35 cellular contexts compared by ENCODE assay signal in the genomic region with DNA sequence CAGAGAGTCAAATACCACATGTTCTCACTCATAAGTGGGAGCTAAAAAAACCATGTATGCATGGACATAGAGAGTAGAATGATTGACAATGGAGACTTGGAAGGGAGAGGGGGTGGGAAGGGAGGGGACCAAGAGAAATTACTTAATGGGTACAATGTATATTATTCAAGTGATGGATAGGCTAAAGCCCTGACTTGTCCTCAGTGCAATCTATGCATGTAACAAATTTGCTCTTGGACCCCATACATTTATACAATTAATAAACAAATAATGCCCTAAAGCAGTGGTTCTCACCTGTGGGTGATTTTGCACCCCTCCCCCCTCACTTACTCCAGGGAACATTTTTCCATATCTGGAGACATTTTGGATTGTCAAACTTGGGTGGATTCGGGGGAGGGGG. TPM values are rescaled to one million over a fixed set of nuclear protein-coding genes. Genes with fewer than 3 reads are reported as not detected.
DNase-seq lines count a peak whose midpoint lies in the region; ATAC-seq, FAIRE-seq and TF ChIP-seq lines count a peak whose summit lies in the region.
"Had no signal": no experiment of that assay in that cellular context is flagged by ENCODE, and none has a peak within 500 bp of the region (broad histone marks: within the 10 kb centered on the region; RNA-seq: fewer than 3 reads in every experiment).

No MANE protein-coding gene starts in this region.

- H3K79me2 ChIP-seq in HepG2 (ENCODE audit: insufficient read depth, low read length): no peaks in the 10 kb centered on the region

- H3K27ac ChIP-seq in HepG2 (ENCODE audit: extremely low read length, insufficient read depth, low read length): no peak overlapping the region
- H3K27ac ChIP-seq in right lobe of liver: no peak overlapping the region
- peak overlapping the region; percentile 1 for H3K27ac ChIP-seq in neutrophil
- H3K27ac ChIP-seq in esophagus muscularis mucosa (replicated peaks in 1 of 4): no peak overlapping the region
- H3K27ac ChIP-seq: 22Rv1; A549; BLaER1; BLaER1 treated with 17β-estradiol and CSF1 and Interleukin-3, amounts not matched to agents 10 nM and 100 nM; C4-2B had no signal

- POLR2A ChIA-PET in HepG2 (lab: Yijun Ruan, JAX): no interaction called here

- H3K4me1 Mint-ChIP-seq in type B pancreatic cell (ENCODE audit: unreplicated experiment): peaks cover 19% of the 10 kb centered on the region
- H3K4me1 Mint-ChIP-seq: CD14-positive monocyte had no signal

- H3K9me3 ChIP-seq in HepG2 (ENCODE audit: low read length) (no peaks in the 10 kb centered on the region), right lobe of liver (no peaks in the 10 kb centered on the region), neutrophil (no peaks in the 10 kb centered on the region), esophagus muscularis mucosa (no peaks in the 10 kb centered on the region)
- H3K9me3 ChIP-seq: A549; BE2C; BLaER1; BLaER1 treated with 17β-estradiol and CSF1 and Interleukin-3, amounts not matched to agents 10 nM and 100 nM; Caco-2 had no signal

- TF ChIP-seq RAD21 in HepG2 (CRISPR knock-in tag; IDR thresholded peaks at IDR 0.05): no peak

- no peak overlapping the region for H3K27ac Mint-ChIP-seq in type B pancreatic cell
- H3K27ac Mint-ChIP-seq: B cell; CD14-positive monocyte; CD4-positive, alpha-beta T cell; CD8-positive, alpha-beta T cell had no signal

- TF ChIP-seq CTCF in HepG2 (CRISPR knock-in tag; IDR thresholded peaks at IDR 0.05): no peak
- TF ChIP-seq CTCF in right lobe of liver (IDR thresholded peaks at IDR 0.05): no peak
- TF ChIP-seq CTCF in neutrophil (IDR thresholded peaks at IDR 0.05): no peak
- no peak for TF ChIP-seq CTCF in type B pancreatic cell (conservative IDR thresholded peaks at IDR 0.05)
- no peak for TF ChIP-seq CTCF in esophagus muscularis mucosa (IDR thresholded peaks at IDR 0.05)

- no peak overlapping the region for H3K9ac ChIP-seq in HepG2 (ENCODE audit: insufficient read depth, low read depth, low read length)
- H3K9ac ChIP-seq: BLaER1; BLaER1 treated with 17β-estradiol and CSF1 and Interleukin-3, amounts not matched to agents 10 nM and 100 nM had no signal

- DNase-seq in HepG2 (ENCODE audit: low spot score) (no peak), right lobe of liver (no peak), type B pancreatic cell (ENCODE audit: extremely low spot score, unreplicated experiment) (peak; percentile 13), esophagus muscularis mucosa (ENCODE audit: extremely low spot score) (no peak), NCI-H526 (lab: John Stamatoyannopoulos, UW) (no peak)
- DNase-seq: 8988T; ACHN; AML-193; BE2C; C1 segment of cervical spinal cord; Caco-2; Calu3; CD4-positive, alpha-beta memory T cell; CD4-positive, alpha-beta T cell; CD4-positive, CD25-positive, alpha-beta regulatory T cell; CD8-positive, alpha-beta memory T cell; CD8-positive, alpha-beta T cell; COR-L47; DMS 273 treated with DMSO at 0.1 percent for 48 hours; DMS153; DMS53; DMS79; DMS79 treated with DMSO at 0.1 percent for 48 hours; DND-41; EL had no signal

- CTCF ChIA-PET in HepG2 (lab: Yijun Ruan, JAX; ENCODE audit: low intra/inter-chr PET ratio, low total read pairs): no interaction called here

- intact Hi-C loops in HepG2 (cut with micrococcal nuclease; ENCODE audit: unreplicated experiment) (no loop called here), right lobe of liver (cut with DNase I) (no loop called here), esophagus muscularis mucosa (cut with DNase I) (no loop called here)

- H3K4me1 ChIP-seq in HepG2 (ENCODE audit: insufficient read depth, low read length): peaks cover 33% of the 10 kb centered on the region
- peaks cover 0 to 17% (median 10%) of the 10 kb centered on the region in 4 donors for H3K4me1 ChIP-seq in right lobe of liver
- H3K4me1 ChIP-seq in neutrophil (ENCODE audit: control insufficient read depth in 1 of 2, insufficient read depth in 1 of 2, low read depth in 1 of 2, low read length in 1 of 2): no peaks in the 10 kb centered on the region
- H3K4me1 ChIP-seq in esophagus muscularis mucosa: peaks cover 13 to 23% (median 16%) of the 10 kb centered on the region in 4 donors
- H3K4me1 ChIP-seq: BE2C had no signal

- FAIRE-seq in HepG2 (lab: Jason Lieb, UNC): no peak
- FAIRE-seq: A204.1, A549, D721Med had no signal

- ATAC-seq in HepG2 (no peak), right lobe of liver (no peak)
- ATAC-seq: A549; CD8-positive, alpha-beta T cell had no signal

- H3K27me3 Mint-ChIP-seq in type B pancreatic cell: peaks cover 3% of the 10 kb centered on the region
- H3K27me3 Mint-ChIP-seq: B cell; CD4-positive, alpha-beta memory T cell; CD4-positive, alpha-beta T cell; CD4-positive, CD25-positive, alpha-beta regulatory T cell; CD8-positive, alpha-beta memory T cell had no signal

- no peak overlapping the region for H3K4me2 ChIP-seq in HepG2 (ENCODE audit: low read depth, low read length)
- H3K4me2 ChIP-seq: A549; BLaER1; BLaER1 treated with 17β-estradiol and CSF1 and Interleukin-3, amounts not matched to agents 10 nM and 100 nM had no signal

- H3K4me3 ChIP-seq in HepG2 (replicated peaks in 1 of 3; ENCODE audit: insufficient read depth in 1 of 3, low read depth in 2 of 3, low read length in 3 of 3) (no peak overlapping the region), right lobe of liver (no peak overlapping the region), neutrophil (ENCODE audit: low read depth in 1 of 2, low read length in 1 of 2) (no peak overlapping the region), esophagus muscularis mucosa (no peak overlapping the region)
- H3K4me3 ChIP-seq: A549; BLaER1; BLaER1 treated with 17β-estradiol and CSF1 and Interleukin-3, amounts not matched to agents 10 nM and 100 nM had no signal

- TF ChIP-seq POLR2A in HepG2 (IDR thresholded peaks at IDR 0.05; ENCODE audit: insufficient read depth in 1 of 2, low read depth in 2 of 2, low read length in 2 of 2): no peak
- no peak for TF ChIP-seq POLR2A in right lobe of liver (IDR thresholded peaks at IDR 0.05)
- TF ChIP-seq POLR2A in esophagus muscularis mucosa (IDR thresholded peaks at IDR 0.05; ENCODE audit: low read depth): no peak

- H3K9me3 Mint-ChIP-seq in type B pancreatic cell: peaks cover 4% of the 10 kb centered on the region
- H3K9me3 Mint-ChIP-seq: CD14-positive monocyte; CD4-positive, alpha-beta T cell; CD4-positive, CD25-positive, alpha-beta regulatory T cell; CD8-positive, alpha-beta memory T cell; CD8-positive, alpha-beta T cell had no signal

- in situ Hi-C loops in HepG2 (cut with HindIII; ENCODE audit: extremely low pct_ligation_motif_present, low pct_unique_long_range_greater_than_20kb): no loop called here

- H3K36me3 Mint-ChIP-seq in type B pancreatic cell: no peaks in the 10 kb centered on the region

- H3K36me3 ChIP-seq in HepG2 (replicated peaks in 1 of 2; ENCODE audit: control insufficient read depth in 1 of 2, insufficient read depth in 2 of 2, low read length in 2 of 2): no peaks in the 10 kb centered on the region
- H3K36me3 ChIP-seq in right lobe of liver: no peaks in the 10 kb centered on the region
- H3K36me3 ChIP-seq in neutrophil: peaks cover 14% of the 10 kb centered on the region
- H3K36me3 ChIP-seq in esophagus muscularis mucosa: no peaks in the 10 kb centered on the region
- H3K36me3 ChIP-seq: BE2C, BLaER1 had no signal

- TF ChIP-seq EP300 in HepG2 (IDR thresholded peaks at IDR 0.05; ENCODE audit: low read depth in 2 of 2, low read length in 2 of 2): no peak
- no peak for TF ChIP-seq EP300 in HepG2 (CRISPR knock-in tag; IDR thresholded peaks at IDR 0.05; ENCODE audit: borderline replicate concordance)
- no peak for TF ChIP-seq EP300 in esophagus muscularis mucosa (IDR thresholded peaks at IDR 0.05)

- H2AFZ ChIP-seq in HepG2 (ENCODE audit: low read length): no peak overlapping the region

- BruUV-seq in HepG2 (replicated peaks; lab: Mats Ljungman, UMichigan): no TSS peak

- WGBS in HepG2 (ENCODE audit: low lambda C conversion rate): 71% methylated on average over 1 of the region's 1 CpG
- 83% methylated on average over 1 of the region's 1 CpG for WGBS in right lobe of liver (ENCODE audit: insufficient coverage, low coverage, low lambda C conversion rate, missing lambda C conversion rate)
- 100% methylated on average over 1 of the region's 1 CpG for WGBS in esophagus muscularis mucosa

- H3K27me3 ChIP-seq in HepG2 (ENCODE audit: control insufficient read depth in 1 of 2, insufficient read depth in 2 of 2, low read length in 2 of 2) (no peaks in the 10 kb centered on the region), right lobe of liver (no peaks in the 10 kb centered on the region), neutrophil (no peaks in the 10 kb centered on the region), esophagus muscularis mucosa (no peaks in the 10 kb centered on the region)
- H3K27me3 ChIP-seq: BE2C; BLaER1; BLaER1 treated with 17β-estradiol and CSF1 and Interleukin-3, amounts not matched to agents 10 nM and 100 nM had no signal

- H3K4me3 Mint-ChIP-seq in type B pancreatic cell: no peak overlapping the region
- H3K4me3 Mint-ChIP-seq: B cell; CD14-positive monocyte; CD4-positive, alpha-beta memory T cell; CD4-positive, alpha-beta T cell; CD4-positive, CD25-positive, alpha-beta regulatory T cell; CD8-positive, alpha-beta memory T cell; CD8-positive, alpha-beta T cell had no signal

- no peaks in the 10 kb centered on the region for H4K20me1 ChIP-seq in HepG2 (ENCODE audit: insufficient read depth, low read length)
- H4K20me1 ChIP-seq: BLaER1; BLaER1 treated with 17β-estradiol and CSF1 and Interleukin-3, amounts not matched to agents 10 nM and 100 nM had no signal

RNA-seq across cellular contexts. Expression of a gene that starts 33.5 kb away (rescaled TPM):
- total RNA-seq in HepG2 (2016; rRNA removed; fragmentation: Illumina TruSeq; extraction: Trizol) (27.1 and 31.4 TPM in 2 replicates), right lobe of liver (10 to 100 TPM in 4 of 6 experiments, 1 to 10 TPM in 2; 5.1 to 59.8 (median 26.2) TPM), type B pancreatic cell (ENCODE audit: low replicate concordance) (21.3 and 29.0 TPM in 2 replicates), esophagus muscularis mucosa (10 to 100 TPM; 18.3 to 47.2 (median 32.9) TPM)
- 3.1 and 3.2 TPM in 2 replicates for total RNA-seq in HepG2 (2016; cell fraction: cytosol; rRNA removed; fragmentation: Illumina TruSeq; extraction: Trizol; ENCODE audit: low read depth)
- total RNA-seq in HepG2 (2016; cell fraction: insoluble cytoplasmic fraction; rRNA removed; fragmentation: Illumina TruSeq; extraction: Trizol): 25.2 and 29.8 TPM in 2 replicates
- total RNA-seq in HepG2 (2016; cell fraction: membrane; rRNA removed; fragmentation: Illumina TruSeq; extraction: Trizol): 11.6 and 12.3 TPM in 2 replicates
- total RNA-seq in HepG2 (2016; cell fraction: nucleus; rRNA removed; fragmentation: Illumina TruSeq; extraction: Trizol): 24.2 and 25.4 TPM in 2 replicates
- polyA plus RNA-seq in HepG2 (2011; rRNA removed): 363 and 389 TPM in 2 replicates
- polyA plus RNA-seq in HepG2 (2011; cell fraction: cytosol; rRNA removed): 249 and 284 TPM in 2 replicates
- polyA plus RNA-seq in HepG2 (2011; cell fraction: nucleus; rRNA removed): 241 and 254 TPM in 2 replicates
- polyA plus RNA-seq in HepG2 (2012): 141 and 166 TPM in 2 replicates
- polyA plus RNA-seq in HepG2 (2016; cell fraction: cytosol; fragmentation: Illumina TruSeq; extraction: Trizol; ENCODE audit: low read depth): 1.5 and 2.0 TPM in 2 replicates
- polyA plus RNA-seq in HepG2 (2016; cell fraction: insoluble cytoplasmic fraction; fragmentation: Illumina TruSeq; extraction: Trizol; ENCODE audit: low read depth): 26.5 and 29.0 TPM in 2 replicates
- 4.0 and 4.8 TPM in 2 replicates for polyA plus RNA-seq in HepG2 (2016; cell fraction: membrane; fragmentation: Illumina TruSeq; extraction: Trizol; ENCODE audit: low read depth)
- polyA plus RNA-seq in HepG2 (2016; cell fraction: nucleus; fragmentation: Illumina TruSeq; extraction: Trizol; ENCODE audit: insufficient read depth, low read depth): 28.0 and 29.7 TPM in 2 replicates
- polyA minus RNA-seq in HepG2 (2011; rRNA and poly(A)+ RNA removed; ENCODE audit: low replicate concordance): 3.4 and 577 TPM in 2 replicates
- 263 and 295 TPM in 2 replicates for polyA minus RNA-seq in HepG2 (2011; cell fraction: cytosol; rRNA and poly(A)+ RNA removed)
- 268 and 334 TPM in 2 replicates for polyA minus RNA-seq in HepG2 (2011; cell fraction: nucleus; rRNA and poly(A)+ RNA removed)
